In genomic region chr9:124671861-124672260, GRCh38 we compare ENCODE assay signal across 28 cellular contexts.
"Had no signal": no experiment of that assay in that cellular context is flagged by ENCODE, and none has a peak within 500 bp of the region (broad histone marks: within the 10 kb centered on the region; RNA-seq: fewer than 3 reads in every experiment).

No MANE protein-coding gene starts in this region.

- H3K4me3 Mint-ChIP-seq: activated CD4-positive, alpha-beta memory T cell treated with anti-CD3 and anti-CD28 coated beads for 36 hours; activated CD4-positive, alpha-beta T cell treated with anti-CD3 and anti-CD28 coated beads for 36 hours; activated CD4-positive, alpha-beta T cell treated with anti-CD3 and anti-CD28 coated beads, Interleukin-2, amount 10 ng/mL, durations not matched to agents 24 days and 14 days; activated CD8-positive, alpha-beta memory T cell treated with anti-CD3 and anti-CD28 coated beads, Interleukin-2, amount 10 ng/mL, durations not matched to agents 7 days and 5 days; activated CD8-positive, alpha-beta T cell treated with anti-CD3 and anti-CD28 coated beads, Interleukin-2, amount 10 ng/mL, durations not matched to agents 7 days and 5 days; activated naive CD4-positive, alpha-beta T cell treated with anti-CD3 and anti-CD28 coated beads, Interleukin-2, amount 10 ng/mL, durations not matched to agents 7 days and 5 days; activated naive CD8-positive, alpha-beta T cell treated with anti-CD3 and anti-CD28 coated beads, Interleukin-2, amount 10 ng/mL, durations not matched to agents 7 days and 5 days; brain; effector memory CD8-positive, alpha-beta T cell had no signal

- H3K27ac ChIP-seq: ascending aorta, breast epithelium, cardiac muscle cell, colonic mucosa, epithelial cell of prostate, esophagus squamous epithelium had no signal

- DNase-seq: activated CD4-positive, alpha-beta memory T cell treated with anti-CD3 and anti-CD28 coated beads for 36 hours; activated CD4-positive, alpha-beta T cell treated with anti-CD3 and anti-CD28 coated beads for 36 hours; activated CD4-positive, alpha-beta T cell treated with anti-CD3 and anti-CD28 coated beads, Interleukin-2, amount 10 ng/mL, durations not matched to agents 24 days and 14 days; activated CD4-positive, CD25-positive, alpha-beta regulatory T cell; activated CD4-positive, CD25-positive, alpha-beta regulatory T cell treated with anti-CD3 and anti-CD28 coated beads, Interleukin-2, amount 50 U/mL, for 72 hours; activated CD8-positive, alpha-beta memory T cell treated with anti-CD3 and anti-CD28 coated beads, Interleukin-2, amount 10 ng/mL, durations not matched to agents 7 days and 5 days; activated CD8-positive, alpha-beta memory T cell treated with anti-CD3 and anti-CD28 coated beads, Interleukin-2, amount 50 U/mL, for 4 hours; activated CD8-positive, alpha-beta T cell treated with anti-CD3 and anti-CD28 coated beads, Interleukin-2, amount 10 ng/mL, durations not matched to agents 7 days and 5 days; activated gamma-delta T cell; activated naive CD4-positive, alpha-beta T cell; activated naive CD4-positive, alpha-beta T cell treated with anti-CD3 and anti-CD28 coated beads, Interleukin-2, amount 10 ng/mL, durations not matched to agents 7 days and 5 days; activated naive CD8-positive, alpha-beta T cell treated with anti-CD3 and anti-CD28 coated beads, Interleukin-2, amount 10 ng/mL, durations not matched to agents 7 days and 5 days; activated T-cell treated with anti-CD3 and anti-CD28 coated beads, Interleukin-2, amount 50 U/mL, for 1 hour; activated T-cell treated with anti-CD3 and anti-CD28 coated beads, Interleukin-2, amount 50 U/mL, for 48 hours; central memory CD4-positive, alpha-beta T cell; cerebellar nuclear complex; colonic mucosa; effector CD4-positive, alpha-beta T cell; effector memory CD8-positive, alpha-beta T cell; esophagus squamous epithelium; head of caudate nucleus; T-helper 2 cell had no signal

- H3K27me3 Mint-ChIP-seq: activated CD4-positive, alpha-beta T cell treated with anti-CD3 and anti-CD28 coated beads for 36 hours; activated naive CD4-positive, alpha-beta T cell treated with anti-CD3 and anti-CD28 coated beads, Interleukin-2, amount 10 ng/mL, durations not matched to agents 7 days and 5 days; brain had no signal

- H3K36me3 Mint-ChIP-seq: activated CD4-positive, alpha-beta memory T cell treated with anti-CD3 and anti-CD28 coated beads for 36 hours; activated CD8-positive, alpha-beta memory T cell treated with anti-CD3 and anti-CD28 coated beads, Interleukin-2, amount 10 ng/mL, durations not matched to agents 7 days and 5 days; activated naive CD4-positive, alpha-beta T cell treated with anti-CD3 and anti-CD28 coated beads, Interleukin-2, amount 10 ng/mL, durations not matched to agents 7 days and 5 days; activated naive CD4-positive, alpha-beta T cell treated with anti-CD3 and anti-CD28 coated beads, Interleukin-2, amount 50 U/mL, for 72 hours had no signal

- H3K9me3 Mint-ChIP-seq: activated CD4-positive, alpha-beta memory T cell treated with anti-CD3 and anti-CD28 coated beads for 36 hours; activated CD4-positive, alpha-beta T cell treated with anti-CD3 and anti-CD28 coated beads, Interleukin-2, amount 10 ng/mL, durations not matched to agents 24 days and 14 days; activated naive CD4-positive, alpha-beta T cell treated with anti-CD3 and anti-CD28 coated beads, Interleukin-2, amount 50 U/mL, for 72 hours; brain; effector memory CD8-positive, alpha-beta T cell had no signal

- H3K27ac Mint-ChIP-seq: activated CD4-positive, alpha-beta memory T cell treated with anti-CD3 and anti-CD28 coated beads for 36 hours; activated CD4-positive, alpha-beta T cell treated with anti-CD3 and anti-CD28 coated beads for 36 hours; activated CD4-positive, alpha-beta T cell treated with anti-CD3 and anti-CD28 coated beads, Interleukin-2, amount 10 ng/mL, durations not matched to agents 24 days and 14 days; activated CD8-positive, alpha-beta memory T cell treated with anti-CD3 and anti-CD28 coated beads, Interleukin-2, amount 10 ng/mL, durations not matched to agents 7 days and 5 days; activated CD8-positive, alpha-beta T cell treated with anti-CD3 and anti-CD28 coated beads, Interleukin-2, amount 10 ng/mL, durations not matched to agents 7 days and 5 days; activated naive CD4-positive, alpha-beta T cell treated with anti-CD3 and anti-CD28 coated beads, Interleukin-2, amount 10 ng/mL, durations not matched to agents 7 days and 5 days; activated naive CD8-positive, alpha-beta T cell treated with anti-CD3 and anti-CD28 coated beads, Interleukin-2, amount 10 ng/mL, durations not matched to agents 7 days and 5 days; brain; effector memory CD8-positive, alpha-beta T cell had no signal

- ATAC-seq: activated CD4-positive, alpha-beta T cell treated with anti-CD3 and anti-CD28 coated beads for 36 hours; activated CD8-positive, alpha-beta memory T cell treated with anti-CD3 and anti-CD28 coated beads, Interleukin-2, amount 10 ng/mL, durations not matched to agents 7 days and 5 days; activated CD8-positive, alpha-beta T cell treated with anti-CD3 and anti-CD28 coated beads, Interleukin-2, amount 10 ng/mL, durations not matched to agents 7 days and 5 days; activated naive CD4-positive, alpha-beta T cell treated with anti-CD3 and anti-CD28 coated beads, Interleukin-2, amount 50 U/mL, for 72 hours; effector memory CD8-positive, alpha-beta T cell had no signal
